12 cellular contexts compared by ENCODE assay signal in genomic region chr20:44990957-44991356, GRCh38. TPM values are rescaled to one million over a fixed set of nuclear protein-coding genes. Genes with fewer than 3 reads are reported as not detected.
DNase-seq lines count a peak whose midpoint lies in the region; ATAC-seq and TF ChIP-seq lines count a peak whose summit lies in the region.
"Had no signal": no experiment of that assay in that cellular context is flagged by ENCODE, and none has a peak within 500 bp of the region (broad histone marks: within the 10 kb centered on the region; RNA-seq: fewer than 3 reads in every experiment).

No MANE protein-coding gene starts in this region.

- H3K27me3 Mint-ChIP-seq in H9 (ENCODE audit: low read depth): no peaks in the 10 kb centered on the region
- H3K27me3 Mint-ChIP-seq in natural killer cell (ENCODE audit: low read depth in 2 of 2): no peaks in the 10 kb centered on the region

- H3K27ac ChIP-seq in H9 (ENCODE audit: insufficient read length, low read depth, low read length) (no peak overlapping the region), ascending aorta (peak overlapping the region; percentile 63 to 75)

- no peak overlapping the region for H2AK5ac ChIP-seq in H9 (ENCODE audit: insufficient read length, low read length)

- TF ChIP-seq CTCF in AG10803 (conservative IDR thresholded peaks at IDR 0.05; ENCODE audit: low read length) (no peak), H9 (conservative IDR thresholded peaks at IDR 0.05) (no peak), ascending aorta (IDR thresholded peaks at IDR 0.05) (no peak), natural killer cell (IDR thresholded peaks at IDR 0.05) (no peak)

- no peaks in the 10 kb centered on the region for H3K23me2 ChIP-seq in H9 (ENCODE audit: insufficient read length, low read depth, low read length, poor library complexity, severe bottlenecking)

- H3K4me3 ChIP-seq in AG10803 (ENCODE audit: low read length) (peak overlapping the region; percentile 37), ascending aorta (peak overlapping the region in 1 of 2 donors; percentile 25)

- no peak overlapping the region for H3K23ac ChIP-seq in H9 (ENCODE audit: insufficient read length, low read depth, low read length)

- peaks cover 3 to 17% of the 10 kb centered on the region in 2 experiments for H3K4me1 Mint-ChIP-seq in H9
- peaks cover 60 to 64% of the 10 kb centered on the region in 2 donors for H3K4me1 Mint-ChIP-seq in natural killer cell
- H3K4me1 Mint-ChIP-seq: nephron had no signal

- H3K36me3 Mint-ChIP-seq in H9 (ENCODE audit: insufficient read depth in 1 of 3, low read depth in 3 of 3) (peaks cover 4 to 42% (median 25%) of the 10 kb centered on the region in 3 experiments; a peak in 6 of 7 replicates), natural killer cell (peaks cover 14% of the 10 kb centered on the region)

- no peak overlapping the region for H2BK20ac ChIP-seq in H9 (ENCODE audit: low read depth, low read length, poor library complexity, severe bottlenecking)

- H4K20me1 ChIP-seq in H9 (ENCODE audit: control insufficient read depth, insufficient read depth, insufficient read length): no peaks in the 10 kb centered on the region

- H2BK120ac ChIP-seq in H9 (ENCODE audit: low read depth, low read length, poor library complexity, severe bottlenecking): no peak overlapping the region

- H2AFZ ChIP-seq in H9 (ENCODE audit: low read length): no peak overlapping the region

- no peak overlapping the region for H4K5ac ChIP-seq in H9 (ENCODE audit: insufficient read length, low read depth, low read length)

- peak in 2 of 3 donors; percentile 22 to 46 for ATAC-seq in natural killer cell
- ATAC-seq in HG03108 (IDR thresholded peaks at IDR 0.05; ENCODE audit: unreplicated experiment): no peak

- no peak overlapping the region for H4K8ac ChIP-seq in H9 (replicated peaks; ENCODE audit: insufficient read length, low read depth, low read length)

- H3K27ac Mint-ChIP-seq in H9: peak overlapping the region in 2 of 3 experiments; percentile 38 to 89; a peak in 3 of 7 replicates
- peak overlapping the region; percentile 66 to 97 for H3K27ac Mint-ChIP-seq in natural killer cell
- H3K27ac Mint-ChIP-seq: nephron had no signal

- no peak overlapping the region for H3T11ph ChIP-seq in H9 (ENCODE audit: low read length)

- H3K14ac ChIP-seq in H9 (ENCODE audit: insufficient read depth, low read length): no peak overlapping the region

- no peak overlapping the region for H3K4me3 Mint-ChIP-seq in H9
- peak overlapping the region; percentile 93 for H3K4me3 Mint-ChIP-seq in natural killer cell
- H3K4me3 Mint-ChIP-seq: nephron had no signal

- H3K36me3 ChIP-seq in ascending aorta: peaks cover 8 to 15% of the 10 kb centered on the region in 2 donors

- no peak overlapping the region for H4K91ac ChIP-seq in H9 (ENCODE audit: insufficient read length, low read depth, low read length)

- no peak overlapping the region for H2BK12ac ChIP-seq in H9 (ENCODE audit: insufficient read length, low read depth, low read length)

- H3K4me1 ChIP-seq in H9 (ENCODE audit: insufficient read depth, low read length) (no peaks in the 10 kb centered on the region), ascending aorta (peaks cover 3 to 12% of the 10 kb centered on the region in 2 donors)

- no peaks in the 10 kb centered on the region for H3K79me1 ChIP-seq in H9 (ENCODE audit: insufficient read depth, low read depth, low read length, poor library complexity, severe bottlenecking)

- H3K4me2 ChIP-seq in H9 (ENCODE audit: insufficient read depth, insufficient read length, low read length): no peak overlapping the region

- H2BK5ac ChIP-seq in H9 (ENCODE audit: insufficient read length, low read length): no peak overlapping the region

- H3K18ac ChIP-seq in H9 (ENCODE audit: insufficient read length, low read depth, low read length): no peak overlapping the region

- H3K4ac ChIP-seq in H9 (ENCODE audit: low read depth, low read length): no peak overlapping the region

- no peak overlapping the region for H2BK15ac ChIP-seq in H9 (ENCODE audit: low read depth, low read length)

- H3K9ac ChIP-seq in H9 (ENCODE audit: extremely low read depth, insufficient read length, low read length): no peak overlapping the region

- no peaks in the 10 kb centered on the region for H3K79me2 ChIP-seq in H9 (ENCODE audit: insufficient read depth, low read length)

- no peaks in the 10 kb centered on the region for H3K27me3 ChIP-seq in H9 (ENCODE audit: insufficient read depth, low read length)
- H3K27me3 ChIP-seq in ascending aorta: no peaks in the 10 kb centered on the region

- H3K9me3 ChIP-seq in H9 (ENCODE audit: control insufficient read depth, low read depth, low read length): no peaks in the 10 kb centered on the region
- H3K9me3 ChIP-seq in ascending aorta: no peaks in the 10 kb centered on the region

- intact Hi-C loops in ascending aorta (cut with DNase I): no loop called here
- intact Hi-C loops in natural killer cell (cut with micrococcal nuclease): loop anchor here (1.0 to 5.0 kb wide), 2 partner anchors 21 to 34 kb away; no protein-coding TSS in a partner anchor

- DNase-seq in AG10803 (ENCODE audit: low read depth): no peak
- DNase-seq in H9: no peak
- no peak for DNase-seq in ascending aorta (ENCODE audit: low spot score in 2 of 2)
- no peak for DNase-seq in natural killer cell
- no peak for DNase-seq in NCI-H524 treated with DMSO at 0.1 percent for 48 hours (lab: John Stamatoyannopoulos, UW)
- no peak for DNase-seq in GOT3 (lab: John Stamatoyannopoulos, UW)
- DNase-seq in stimulated activated CD4-positive, alpha-beta T cell treated with anti-CD3 and anti-CD28 coated beads, Interleukin-4, amount 100 ng/mL, for 1 hour: no peak
- DNase-seq: aorta, DMS 273 treated with DMSO at 0.1 percent for 48 hours, glutamatergic neuron had no signal

- H3K9me3 Mint-ChIP-seq in H9 (no peaks in the 10 kb centered on the region), natural killer cell (no peaks in the 10 kb centered on the region)
- H3K9me3 Mint-ChIP-seq: nephron had no signal

- H3K56ac ChIP-seq in H9 (ENCODE audit: insufficient read length, low read depth, low read length): no peak overlapping the region

RNA-seq across cellular contexts. Expression of gene STK4, which starts 24.6 kb away (rescaled TPM):
- total RNA-seq in H9 (2021) (41.3 and 43.0 TPM in 2 replicates), ascending aorta (20.6 TPM), natural killer cell (100 to 1,000 TPM; 351 to 394 (median 366) TPM)

RNA-seq across cellular contexts. Expression of gene TOMM34, which starts 30.8 kb away (rescaled TPM):
- total RNA-seq in H9 (2021) (37.5 and 40.1 TPM in 2 replicates), ascending aorta (11.1 TPM), natural killer cell (1 to 10 TPM; 8.5 to 9.2 (median 8.8) TPM)
